In genomic region chr2:231364961-231365810, GRCh38 we compare ENCODE assay signal across 8 cellular contexts. TPM values are rescaled to one million over a fixed set of nuclear protein-coding genes. Genes with fewer than 3 reads are reported as not detected.
DNase-seq lines count a peak whose midpoint lies in the region.

No MANE protein-coding gene starts in this region.

- H3K9ac ChIP-seq in BLaER1 treated with 17β-estradiol and CSF1 and Interleukin-3, amounts not matched to agents 10 nM and 100 nM = no peak overlapping the region; a peak in 1 of 22 replicates

- no peaks in the 10 kb centered on the region; a peak in 1 of 22 replicates for H3K9me3 ChIP-seq in BLaER1 treated with 17β-estradiol and CSF1 and Interleukin-3, amounts not matched to agents 10 nM and 100 nM (replicated peaks in 1 of 11)
- H3K9me3 ChIP-seq in MG63 = no peaks in the 10 kb centered on the region

- DNase-seq in MG63 (peak; percentile 44), T47D (ENCODE audit: low read depth in 1 of 2, low spot score in 1 of 2) (peak; percentile 66 to 72), SKM-1 treated with dmso at 0.1 percent for 144 hours (lab: John Stamatoyannopoulos, UW; ENCODE audit: unreplicated experiment) (no peak), mucosa of gallbladder (ENCODE audit: low spot score) (no peak), NCI-H748 (lab: John Stamatoyannopoulos, UW; ENCODE audit: unreplicated experiment) (no peak)
- DNase-seq in stimulated activated CD8-positive, alpha-beta memory T cell treated with anti-CD3 and anti-CD28 coated beads, Interleukin-4, amount 100 ng/mL, for 48 hours = no peak

- in situ Hi-C loops in T47D (cut with HindIII; ENCODE audit: low pct_unique_long_range_greater_than_20kb, low sequenced_read_pairs) = no loop called here

- H3K27me3 ChIP-seq in BLaER1 treated with 17β-estradiol and CSF1 and Interleukin-3, amounts not matched to agents 10 nM and 100 nM = no peaks in the 10 kb centered on the region
- H3K27me3 ChIP-seq in MG63 = no peaks in the 10 kb centered on the region
- H3K27me3 ChIP-seq in layer of hippocampus (ENCODE audit: control insufficient read depth, insufficient read depth, low read length) = no peaks in the 10 kb centered on the region

- no peaks in the 10 kb centered on the region for H3K36me3 ChIP-seq in BLaER1 treated with 17β-estradiol and CSF1 and Interleukin-3, amounts not matched to agents 10 nM and 100 nM
- H3K36me3 ChIP-seq in MG63 = no peaks in the 10 kb centered on the region

- no peak overlapping the region for H3K4me3 ChIP-seq in BLaER1 treated with 17β-estradiol and CSF1 and Interleukin-3, amounts not matched to agents 10 nM and 100 nM
- no peak overlapping the region for H3K4me3 ChIP-seq in MG63

- H3K4me1 ChIP-seq in BLaER1 treated with 17β-estradiol and CSF1 and Interleukin-3, amounts not matched to agents 10 nM and 100 nM = peaks cover 40 to 53% (median 50%) of the 10 kb centered on the region in 10 experiments

- peak overlapping the region in 5 of 11 experiments; percentile 3 to 41 (median 38); a peak in 6 of 22 replicates for H3K27ac ChIP-seq in BLaER1 treated with 17β-estradiol and CSF1 and Interleukin-3, amounts not matched to agents 10 nM and 100 nM
- peak overlapping the region; percentile 85 for H3K27ac ChIP-seq in layer of hippocampus (ENCODE audit: low read depth, low read length)

- H4K20me1 ChIP-seq in BLaER1 treated with 17β-estradiol and CSF1 and Interleukin-3, amounts not matched to agents 10 nM and 100 nM = no peaks in the 10 kb centered on the region

- peak overlapping the region; percentile 44 to 64 (median 58) for H3K4me2 ChIP-seq in BLaER1 treated with 17β-estradiol and CSF1 and Interleukin-3, amounts not matched to agents 10 nM and 100 nM

RNA-seq across cellular contexts. Expression of gene B3GNT7, which starts 30.3 kb away (rescaled TPM):
- total RNA-seq in MG63 (2014; rRNA removed; shearing (Covaris generic); ENCODE audit: low replicate concordance) = 0.23 TPM in 1 of 2 replicates, not detected in the other
- total RNA-seq in mucosa of gallbladder = 281 TPM

Comparison
In these comparisons a context has a peak if more than half of its experiments do, and no peak if none do; other contexts are left out.
1. DNase-seq: peak in MG63 (single experiment) and T47D (2 of 2); none in SKM-1 treated with dmso at 0.1 percent for 144 hours (single experiment), mucosa of gallbladder (single experiment), stimulated activated CD8-positive, alpha-beta memory T cell treated with anti-CD3 and anti-CD28 coated beads, Interleukin-4, amount 100 ng/mL, for 48 hours (single experiment) and NCI-H748 (single experiment).
2. RNA of gene B3GNT7, which starts 30.3 kb away (total RNA-seq): 281 TPM in mucosa of gallbladder (single experiment); 0.23 TPM in MG63; every median in the first group is over 100 times any median in the second.